In the genomic region with DNA sequence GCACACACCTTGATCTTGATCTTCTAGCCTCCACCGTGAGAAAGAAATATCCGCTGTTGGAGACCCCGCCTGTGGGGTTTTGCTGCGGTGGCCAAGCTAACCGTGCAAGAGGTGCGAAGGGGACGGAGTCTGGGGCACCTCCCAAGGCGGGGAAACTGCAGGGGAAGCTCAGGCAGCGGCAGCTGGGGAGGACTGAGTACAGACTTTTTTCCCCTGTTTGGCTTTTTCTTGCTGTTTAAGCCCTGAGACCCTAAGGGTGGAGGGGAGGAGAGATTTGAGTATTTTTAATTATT, we compare ENCODE assay signal across 25 cellular contexts.
"Had no signal": no experiment of that assay in that cellular context is flagged by ENCODE, and none has a peak within 500 bp of the region (broad histone marks: within the 10 kb centered on the region; RNA-seq: fewer than 3 reads in every experiment).

No MANE protein-coding gene starts in this region.

- H3K36me3 Mint-ChIP-seq: activated naive CD4-positive, alpha-beta T cell treated with anti-CD3 and anti-CD28 coated beads, Interleukin-2, amount 50 U/mL, for 24 hours; T-cell had no signal

- H3K4me1 Mint-ChIP-seq: activated CD4-positive, alpha-beta T cell treated with anti-CD3 and anti-CD28 coated beads for 36 hours; T-cell had no signal

- DNase-seq: activated CD4-positive, alpha-beta T cell treated with anti-CD3 and anti-CD28 coated beads for 36 hours; activated CD4-positive, alpha-beta T cell treated with anti-CD3 and anti-CD28 coated beads, Interleukin-2, amount 50 U/mL, for 1 hour; activated CD4-positive, CD25-positive, alpha-beta regulatory T cell; activated CD8-positive, alpha-beta T cell treated with anti-CD3 and anti-CD28 coated beads, Interleukin-2, amount 10 ng/mL, durations not matched to agents 7 days and 5 days; activated naive CD4-positive, alpha-beta T cell; activated T-cell treated with anti-CD3 and anti-CD28 coated beads, Interleukin-2, amount 50 U/mL, for 4 hours; body of pancreas; IMR-90; NCI-H1105; NCI-H1436; NCI-H1694 treated with DMSO at 0.1 percent for 48 hours; NCI-H2029 treated with DMSO at 0.1 percent for 48 hours; NCI-H345; NCI-H510A; NCI-H526 treated with DMSO at 0.1 percent for 48 hours; NCI-H82 had no signal

- H3K27me3 Mint-ChIP-seq: activated CD4-positive, alpha-beta T cell treated with anti-CD3 and anti-CD28 coated beads for 36 hours; activated naive CD4-positive, alpha-beta T cell treated with anti-CD3 and anti-CD28 coated beads, Interleukin-2, amount 50 U/mL, for 24 hours; T-cell had no signal

- H3K9me3 ChIP-seq: ascending aorta, body of pancreas had no signal

- H3K4me3 Mint-ChIP-seq: activated CD4-positive, alpha-beta T cell treated with anti-CD3 and anti-CD28 coated beads for 36 hours; activated CD8-positive, alpha-beta T cell treated with anti-CD3 and anti-CD28 coated beads, Interleukin-2, amount 10 ng/mL, durations not matched to agents 7 days and 5 days; activated naive CD4-positive, alpha-beta T cell treated with anti-CD3 and anti-CD28 coated beads, Interleukin-2, amount 50 U/mL, for 24 hours; activated T-cell treated with anti-CD3 and anti-CD28 coated beads, Interleukin-2, amount 50 U/mL, for 4 hours; central memory CD8-positive, alpha-beta T cell; T-cell had no signal

- H3K36me3 ChIP-seq: ascending aorta had no signal

- H3K4me2 ChIP-seq: KMS-11 had no signal

- H3K4me1 ChIP-seq: ascending aorta, body of pancreas had no signal

- ATAC-seq: activated CD4-positive, alpha-beta T cell treated with anti-CD3 and anti-CD28 coated beads for 36 hours; activated CD8-positive, alpha-beta T cell treated with anti-CD3 and anti-CD28 coated beads, Interleukin-2, amount 10 ng/mL, durations not matched to agents 7 days and 5 days; activated T-cell treated with anti-CD3 and anti-CD28 coated beads, Interleukin-2, amount 50 U/mL, for 4 hours; body of pancreas; Right ventricle myocardium inferior; T-cell had no signal

- H3K27me3 ChIP-seq: ascending aorta, body of pancreas had no signal

- H3K27ac ChIP-seq: ascending aorta, body of pancreas, KMS-11, SK-N-MC, VCaP had no signal

- H3K27ac Mint-ChIP-seq: activated CD4-positive, alpha-beta T cell treated with anti-CD3 and anti-CD28 coated beads for 36 hours; activated CD8-positive, alpha-beta T cell treated with anti-CD3 and anti-CD28 coated beads, Interleukin-2, amount 10 ng/mL, durations not matched to agents 7 days and 5 days; activated naive CD4-positive, alpha-beta T cell treated with anti-CD3 and anti-CD28 coated beads, Interleukin-2, amount 50 U/mL, for 24 hours; activated T-helper 2 cell treated with anti-CD3 and anti-CD28 coated beads, Interferon-gamma antibody, Interleukin-2, Interleukin-4, amounts not matched to agents 10 μg/mL and 5 μg/mL and 100 μg/mL, durations not matched to agents 14 hours and 24 hours and 36 hours; T-cell had no signal

- H3K9ac ChIP-seq: KMS-11 had no signal

- H3K9me3 Mint-ChIP-seq: activated naive CD4-positive, alpha-beta T cell treated with anti-CD3 and anti-CD28 coated beads, Interleukin-2, amount 50 U/mL, for 24 hours; activated T-cell treated with anti-CD3 and anti-CD28 coated beads, Interleukin-2, amount 50 U/mL, for 4 hours; activated T-helper 2 cell treated with anti-CD3 and anti-CD28 coated beads, Interferon-gamma antibody, Interleukin-2, Interleukin-4, amounts not matched to agents 10 μg/mL and 5 μg/mL and 100 μg/mL, durations not matched to agents 14 hours and 24 hours and 36 hours; central memory CD8-positive, alpha-beta T cell; T-cell had no signal

- H3K4me3 ChIP-seq: ascending aorta, body of pancreas, SK-N-MC had no signal
